In genomic region chr2:216108967-216109921, GRCh38 we compare ENCODE assay signal across 1 cellular context.
TF ChIP-seq lines count a peak whose summit lies in the region.

XRCC5 (plus strand) TSS chr2:216109348; CDS start chr2:216109437, 89 bp downstream.

TF ChIP-seq in K562, 482 proteins besides CTCF, POLR2A, EP300 and RAD21 (continued from another document):
- TF ChIP-seq, protein P1, sequence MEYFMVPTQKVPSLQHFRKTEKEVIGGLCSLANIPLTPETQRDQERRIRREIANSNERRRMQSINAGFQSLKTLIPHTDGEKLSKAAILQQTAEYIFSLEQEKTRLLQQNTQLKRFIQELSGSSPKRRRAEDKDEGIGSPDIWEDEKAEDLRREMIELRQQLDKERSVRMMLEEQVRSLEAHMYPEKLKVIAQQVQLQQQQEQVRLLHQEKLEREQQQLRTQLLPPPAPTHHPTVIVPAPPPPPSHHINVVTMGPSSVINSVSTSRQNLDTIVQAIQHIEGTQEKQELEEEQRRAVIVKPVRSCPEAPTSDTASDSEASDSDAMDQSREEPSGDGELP (CRISPR knock-in tag; IDR thresholded peaks at IDR 0.05; ENCODE audit: borderline replicate concordance) = peak; percentile 69; the same call in 1 of the 2 replicates
- TF ChIP-seq, protein P2, sequence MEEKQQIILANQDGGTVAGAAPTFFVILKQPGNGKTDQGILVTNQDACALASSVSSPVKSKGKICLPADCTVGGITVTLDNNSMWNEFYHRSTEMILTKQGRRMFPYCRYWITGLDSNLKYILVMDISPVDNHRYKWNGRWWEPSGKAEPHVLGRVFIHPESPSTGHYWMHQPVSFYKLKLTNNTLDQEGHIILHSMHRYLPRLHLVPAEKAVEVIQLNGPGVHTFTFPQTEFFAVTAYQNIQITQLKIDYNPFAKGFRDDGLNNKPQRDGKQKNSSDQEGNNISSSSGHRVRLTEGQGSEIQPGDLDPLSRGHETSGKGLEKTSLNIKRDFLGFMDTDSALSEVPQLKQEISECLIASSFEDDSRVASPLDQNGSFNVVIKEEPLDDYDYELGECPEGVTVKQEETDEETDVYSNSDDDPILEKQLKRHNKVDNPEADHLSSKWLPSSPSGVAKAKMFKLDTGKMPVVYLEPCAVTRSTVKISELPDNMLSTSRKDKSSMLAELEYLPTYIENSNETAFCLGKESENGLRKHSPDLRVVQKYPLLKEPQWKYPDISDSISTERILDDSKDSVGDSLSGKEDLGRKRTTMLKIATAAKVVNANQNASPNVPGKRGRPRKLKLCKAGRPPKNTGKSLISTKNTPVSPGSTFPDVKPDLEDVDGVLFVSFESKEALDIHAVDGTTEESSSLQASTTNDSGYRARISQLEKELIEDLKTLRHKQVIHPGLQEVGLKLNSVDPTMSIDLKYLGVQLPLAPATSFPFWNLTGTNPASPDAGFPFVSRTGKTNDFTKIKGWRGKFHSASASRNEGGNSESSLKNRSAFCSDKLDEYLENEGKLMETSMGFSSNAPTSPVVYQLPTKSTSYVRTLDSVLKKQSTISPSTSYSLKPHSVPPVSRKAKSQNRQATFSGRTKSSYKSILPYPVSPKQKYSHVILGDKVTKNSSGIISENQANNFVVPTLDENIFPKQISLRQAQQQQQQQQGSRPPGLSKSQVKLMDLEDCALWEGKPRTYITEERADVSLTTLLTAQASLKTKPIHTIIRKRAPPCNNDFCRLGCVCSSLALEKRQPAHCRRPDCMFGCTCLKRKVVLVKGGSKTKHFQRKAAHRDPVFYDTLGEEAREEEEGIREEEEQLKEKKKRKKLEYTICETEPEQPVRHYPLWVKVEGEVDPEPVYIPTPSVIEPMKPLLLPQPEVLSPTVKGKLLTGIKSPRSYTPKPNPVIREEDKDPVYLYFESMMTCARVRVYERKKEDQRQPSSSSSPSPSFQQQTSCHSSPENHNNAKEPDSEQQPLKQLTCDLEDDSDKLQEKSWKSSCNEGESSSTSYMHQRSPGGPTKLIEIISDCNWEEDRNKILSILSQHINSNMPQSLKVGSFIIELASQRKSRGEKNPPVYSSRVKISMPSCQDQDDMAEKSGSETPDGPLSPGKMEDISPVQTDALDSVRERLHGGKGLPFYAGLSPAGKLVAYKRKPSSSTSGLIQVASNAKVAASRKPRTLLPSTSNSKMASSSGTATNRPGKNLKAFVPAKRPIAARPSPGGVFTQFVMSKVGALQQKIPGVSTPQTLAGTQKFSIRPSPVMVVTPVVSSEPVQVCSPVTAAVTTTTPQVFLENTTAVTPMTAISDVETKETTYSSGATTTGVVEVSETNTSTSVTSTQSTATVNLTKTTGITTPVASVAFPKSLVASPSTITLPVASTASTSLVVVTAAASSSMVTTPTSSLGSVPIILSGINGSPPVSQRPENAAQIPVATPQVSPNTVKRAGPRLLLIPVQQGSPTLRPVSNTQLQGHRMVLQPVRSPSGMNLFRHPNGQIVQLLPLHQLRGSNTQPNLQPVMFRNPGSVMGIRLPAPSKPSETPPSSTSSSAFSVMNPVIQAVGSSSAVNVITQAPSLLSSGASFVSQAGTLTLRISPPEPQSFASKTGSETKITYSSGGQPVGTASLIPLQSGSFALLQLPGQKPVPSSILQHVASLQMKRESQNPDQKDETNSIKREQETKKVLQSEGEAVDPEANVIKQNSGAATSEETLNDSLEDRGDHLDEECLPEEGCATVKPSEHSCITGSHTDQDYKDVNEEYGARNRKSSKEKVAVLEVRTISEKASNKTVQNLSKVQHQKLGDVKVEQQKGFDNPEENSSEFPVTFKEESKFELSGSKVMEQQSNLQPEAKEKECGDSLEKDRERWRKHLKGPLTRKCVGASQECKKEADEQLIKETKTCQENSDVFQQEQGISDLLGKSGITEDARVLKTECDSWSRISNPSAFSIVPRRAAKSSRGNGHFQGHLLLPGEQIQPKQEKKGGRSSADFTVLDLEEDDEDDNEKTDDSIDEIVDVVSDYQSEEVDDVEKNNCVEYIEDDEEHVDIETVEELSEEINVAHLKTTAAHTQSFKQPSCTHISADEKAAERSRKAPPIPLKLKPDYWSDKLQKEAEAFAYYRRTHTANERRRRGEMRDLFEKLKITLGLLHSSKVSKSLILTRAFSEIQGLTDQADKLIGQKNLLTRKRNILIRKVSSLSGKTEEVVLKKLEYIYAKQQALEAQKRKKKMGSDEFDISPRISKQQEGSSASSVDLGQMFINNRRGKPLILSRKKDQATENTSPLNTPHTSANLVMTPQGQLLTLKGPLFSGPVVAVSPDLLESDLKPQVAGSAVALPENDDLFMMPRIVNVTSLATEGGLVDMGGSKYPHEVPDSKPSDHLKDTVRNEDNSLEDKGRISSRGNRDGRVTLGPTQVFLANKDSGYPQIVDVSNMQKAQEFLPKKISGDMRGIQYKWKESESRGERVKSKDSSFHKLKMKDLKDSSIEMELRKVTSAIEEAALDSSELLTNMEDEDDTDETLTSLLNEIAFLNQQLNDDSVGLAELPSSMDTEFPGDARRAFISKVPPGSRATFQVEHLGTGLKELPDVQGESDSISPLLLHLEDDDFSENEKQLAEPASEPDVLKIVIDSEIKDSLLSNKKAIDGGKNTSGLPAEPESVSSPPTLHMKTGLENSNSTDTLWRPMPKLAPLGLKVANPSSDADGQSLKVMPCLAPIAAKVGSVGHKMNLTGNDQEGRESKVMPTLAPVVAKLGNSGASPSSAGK (IDR thresholded peaks at IDR 0.05) = peak; percentile 87
- TF ChIP-seq, protein P3, sequence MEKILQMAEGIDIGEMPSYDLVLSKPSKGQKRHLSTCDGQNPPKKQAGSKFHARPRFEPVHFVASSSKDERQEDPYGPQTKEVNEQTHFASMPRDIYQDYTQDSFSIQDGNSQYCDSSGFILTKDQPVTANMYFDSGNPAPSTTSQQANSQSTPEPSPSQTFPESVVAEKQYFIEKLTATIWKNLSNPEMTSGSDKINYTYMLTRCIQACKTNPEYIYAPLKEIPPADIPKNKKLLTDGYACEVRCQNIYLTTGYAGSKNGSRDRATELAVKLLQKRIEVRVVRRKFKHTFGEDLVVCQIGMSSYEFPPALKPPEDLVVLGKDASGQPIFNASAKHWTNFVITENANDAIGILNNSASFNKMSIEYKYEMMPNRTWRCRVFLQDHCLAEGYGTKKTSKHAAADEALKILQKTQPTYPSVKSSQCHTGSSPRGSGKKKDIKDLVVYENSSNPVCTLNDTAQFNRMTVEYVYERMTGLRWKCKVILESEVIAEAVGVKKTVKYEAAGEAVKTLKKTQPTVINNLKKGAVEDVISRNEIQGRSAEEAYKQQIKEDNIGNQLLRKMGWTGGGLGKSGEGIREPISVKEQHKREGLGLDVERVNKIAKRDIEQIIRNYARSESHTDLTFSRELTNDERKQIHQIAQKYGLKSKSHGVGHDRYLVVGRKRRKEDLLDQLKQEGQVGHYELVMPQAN (IDR thresholded peaks at IDR 0.05; ENCODE audit: borderline replicate concordance) = peak; percentile 79
- no peak for TF ChIP-seq MCM3 (IDR thresholded peaks at IDR 0.05)
- no peak for TF ChIP-seq CTBP1 (IDR thresholded peaks at IDR 0.05; ENCODE audit: borderline replicate concordance)
- TF ChIP-seq KAT2B (IDR thresholded peaks at IDR 0.05; ENCODE audit: low read depth, low read length) = no peak
- peak in 1 of 2 experiments; percentile 81; a peak in 1 of 4 replicates for TF ChIP-seq HDAC1 (IDR thresholded peaks at IDR 0.05)
- TF ChIP-seq ARHGAP35 (IDR thresholded peaks at IDR 0.05; ENCODE audit: partially characterized antibody) = no peak
- peak; percentile 96 for TF ChIP-seq CEBPB (tag; IDR thresholded peaks at IDR 0.05)
- peak; percentile 54; the same call in 1 of the 2 replicates for TF ChIP-seq FOXJ2 (tag; IDR thresholded peaks at IDR 0.05)
- TF ChIP-seq NUFIP1 (IDR thresholded peaks at IDR 0.05; ENCODE audit: partially characterized antibody) = no peak
- no peak for TF ChIP-seq HEY1 (CRISPR knock-in tag; IDR thresholded peaks at IDR 0.05; ENCODE audit: borderline replicate concordance)
- peak; percentile 69 for TF ChIP-seq TAF9B (IDR thresholded peaks at IDR 0.05; ENCODE audit: partially characterized antibody)
- peak; percentile 44 for TF ChIP-seq CHD1 (IDR thresholded peaks at IDR 0.05; ENCODE audit: low read length)
- peak; percentile 79; the same call in 1 of the 2 replicates for TF ChIP-seq MYC (IDR thresholded peaks at IDR 0.05; ENCODE audit: low read depth, low read length)
- no peak for TF ChIP-seq MYC (CRISPR knock-in tag; IDR thresholded peaks at IDR 0.05; ENCODE audit: borderline replicate concordance, low read depth)
